Comparison of ENCODE assay signal across 9 cellular contexts in the genomic region with DNA sequence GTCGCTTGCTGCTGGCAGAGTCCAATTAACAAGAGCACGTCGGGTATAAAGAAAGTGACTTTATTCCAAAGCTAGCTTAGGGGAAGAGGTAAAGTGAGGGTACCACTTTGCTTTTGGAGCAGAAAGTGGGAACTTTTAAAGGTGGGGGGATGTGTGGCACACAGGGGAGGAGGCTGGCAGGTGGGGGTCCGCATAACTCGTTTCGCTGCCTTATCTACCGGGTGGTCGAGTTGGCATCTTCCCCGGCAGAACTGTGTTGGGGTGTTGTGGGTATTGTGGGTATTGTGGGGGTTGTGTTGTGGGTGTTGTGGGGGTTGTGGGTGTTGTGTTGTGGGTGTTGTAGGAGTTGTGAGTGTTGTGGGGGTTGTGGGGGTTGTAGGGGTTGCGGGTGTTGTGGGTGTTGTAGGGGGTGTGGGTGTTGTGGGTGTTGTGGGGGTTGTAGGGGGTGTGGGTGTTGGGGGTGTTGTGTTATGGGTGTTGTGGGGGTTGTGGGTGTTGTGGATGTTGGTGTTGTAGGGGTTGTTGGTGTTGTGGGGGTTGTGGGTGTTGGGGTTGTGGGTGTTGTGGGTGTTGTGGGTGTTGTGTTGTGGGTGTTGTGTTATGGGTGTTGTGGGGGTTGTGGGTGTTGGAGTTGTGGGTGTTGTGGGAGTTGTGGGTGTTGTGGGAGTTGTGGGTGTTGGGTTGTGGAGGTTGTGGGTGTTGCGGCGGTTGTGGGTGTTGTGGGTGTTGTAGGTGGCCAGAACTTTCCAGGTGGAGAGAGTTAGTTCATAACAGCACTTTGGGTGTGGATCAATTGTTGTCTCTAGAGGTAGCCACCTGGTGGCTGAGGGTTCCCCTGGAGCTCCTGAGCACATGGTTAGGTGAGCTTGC. TPM values are rescaled to one million over a fixed set of nuclear protein-coding genes. Genes with fewer than 3 reads are reported as not detected.
DNase-seq lines count a peak whose midpoint lies in the region; ATAC-seq and TF ChIP-seq lines count a peak whose summit lies in the region.
"Had no signal": no experiment of that assay in that cellular context is flagged by ENCODE, and none has a peak within 500 bp of the region (broad histone marks: within the 10 kb centered on the region; RNA-seq: fewer than 3 reads in every experiment).

No MANE protein-coding gene starts in this region.

- H3K27ac ChIP-seq in OCI-LY7 (ENCODE audit: low read depth, low read length, poor library complexity, severe bottlenecking) = no peak overlapping the region
- no peak overlapping the region for H3K27ac ChIP-seq in hepatocyte

- POLR2A ChIA-PET in GM10248 (lab: Yijun Ruan, JAX) = interaction anchor here (0.6 kb wide), 1 partner anchor 474 kb away, joined by 3 read pairs; no protein-coding TSS in a partner anchor
- POLR2A ChIA-PET in OCI-LY7 (lab: Charles Lee) = no interaction called here
- POLR2A ChIA-PET in activated naive CD8-positive, alpha-beta T cell treated with anti-CD3 and anti-CD28 coated beads, Interleukin-2, amount 10 ng/mL, durations not matched to agents 7 days and 5 days (lab: Charles Lee) = interaction anchor here (0.6 to 1.0 kb wide), 5 partner anchors 25 to 1121 kb away, joined by 3 to 4 read pairs (median 3); no protein-coding TSS in a partner anchor

- peaks cover 2% of the 10 kb centered on the region for H3K9me3 Mint-ChIP-seq in activated naive CD8-positive, alpha-beta T cell treated with anti-CD3 and anti-CD28 coated beads, Interleukin-2, amount 10 ng/mL, durations not matched to agents 7 days and 5 days

- H3K9me2 ChIP-seq in OCI-LY7 (ENCODE audit: insufficient read depth, low read length) = no peaks in the 10 kb centered on the region
- H3K9me2 ChIP-seq in hepatocyte (replicated peaks; ENCODE audit: insufficient read depth) = no peaks in the 10 kb centered on the region

- peak; percentile 37 for TF ChIP-seq CTCF in GM10248 (IDR thresholded peaks at IDR 0.05; ENCODE audit: control extremely low read depth, extremely low read depth, low read depth, missing control alignments)
- no peak for TF ChIP-seq CTCF in OCI-LY7 (conservative IDR thresholded peaks at IDR 0.05; ENCODE audit: low read length)
- TF ChIP-seq CTCF in hepatocyte (IDR thresholded peaks at IDR 0.05; ENCODE audit: poor library complexity) = no peak

- no TSS peak for BruUV-seq in OCI-LY7 (replicated peaks; lab: Mats Ljungman, UMichigan)

- no peaks in the 10 kb centered on the region for H3K36me3 ChIP-seq in OCI-LY7 (ENCODE audit: insufficient read depth, low read length)
- no peaks in the 10 kb centered on the region for H3K36me3 ChIP-seq in hepatocyte (replicated peaks; ENCODE audit: insufficient read depth, low read depth)

- DNase-seq in GM10248 (ENCODE audit: extremely low spot score) (peak; percentile 66), OCI-LY7 (ENCODE audit: low spot score) (no peak), posterior vena cava (ENCODE audit: low spot score) (peak; percentile 62), A172 (ENCODE audit: low spot score) (no peak), hepatocyte (ENCODE audit: low spot score) (no peak), ecto neural progenitor cell (ENCODE audit: low spot score) (no peak)
- DNase-seq in activated naive CD8-positive, alpha-beta T cell treated with anti-CD3 and anti-CD28 coated beads, Interleukin-2, amount 10 ng/mL, durations not matched to agents 7 days and 5 days = peak; percentile 51
- DNase-seq: NCI-H2029 had no signal

- no peak overlapping the region for H2AFZ ChIP-seq in OCI-LY7 (ENCODE audit: low read length)
- H2AFZ ChIP-seq in hepatocyte = no peak overlapping the region

- intact Hi-C loops in OCI-LY7 (cut with micrococcal nuclease; ENCODE audit: unreplicated experiment) (no loop called here), posterior vena cava (cut with DNase I) (loop anchor here in 1 of 2 donors (10.0 kb wide), 1 partner anchor 103 kb away; no protein-coding TSS in a partner anchor)

- H3K4me2 ChIP-seq in OCI-LY7 (ENCODE audit: low read length) (peak overlapping the region; percentile 21; the same call in 1 of the 2 replicates), hepatocyte (no peak overlapping the region)

- H3K27ac Mint-ChIP-seq in activated naive CD8-positive, alpha-beta T cell treated with anti-CD3 and anti-CD28 coated beads, Interleukin-2, amount 10 ng/mL, durations not matched to agents 7 days and 5 days = peak overlapping the region; percentile 94

- H3K4me1 ChIP-seq in OCI-LY7 (ENCODE audit: insufficient read depth, low read length, poor library complexity, severe bottlenecking) = no peaks in the 10 kb centered on the region
- H3K4me1 ChIP-seq in hepatocyte (ENCODE audit: insufficient read depth) = peaks cover 21% of the 10 kb centered on the region

- CTCF ChIA-PET in GM10248 (lab: Yijun Ruan, JAX) = interaction anchor here (0.8 to 1.6 kb wide), 8 partner anchors 11 to 111 kb away, joined by 3 to 8 read pairs (median 4); no protein-coding TSS in a partner anchor
- CTCF ChIA-PET in OCI-LY7 (lab: Charles Lee; ENCODE audit: unreplicated experiment) = no interaction called here

- H3K27me3 ChIP-seq in hepatocyte = no peaks in the 10 kb centered on the region

- H3K4me1 Mint-ChIP-seq in activated naive CD8-positive, alpha-beta T cell treated with anti-CD3 and anti-CD28 coated beads, Interleukin-2, amount 10 ng/mL, durations not matched to agents 7 days and 5 days = peaks cover 56% of the 10 kb centered on the region

- H4K20me1 ChIP-seq in OCI-LY7 (ENCODE audit: insufficient read depth, low read length) (no peaks in the 10 kb centered on the region), hepatocyte (ENCODE audit: insufficient read depth, poor library complexity, severe bottlenecking) (peaks cover 19% of the 10 kb centered on the region)

- H3K4me3 ChIP-seq in OCI-LY7 (ENCODE audit: low read depth, low read length, poor library complexity, severe bottlenecking) (no peak overlapping the region), hepatocyte (no peak overlapping the region)

- WGBS in hepatocyte (ENCODE audit: low lambda C conversion rate, missing lambda C conversion rate) = 93% methylated on average over 11 of the region's 12 CpGs

- no peak for ATAC-seq in activated naive CD8-positive, alpha-beta T cell treated with anti-CD3 and anti-CD28 coated beads, Interleukin-2, amount 10 ng/mL, durations not matched to agents 7 days and 5 days (ENCODE audit: low read depth)
- ATAC-seq in GM19351 (IDR thresholded peaks at IDR 0.05; ENCODE audit: unreplicated experiment) = no peak

- H3K36me3 Mint-ChIP-seq in activated naive CD8-positive, alpha-beta T cell treated with anti-CD3 and anti-CD28 coated beads, Interleukin-2, amount 10 ng/mL, durations not matched to agents 7 days and 5 days = peaks cover 26% of the 10 kb centered on the region

- no peaks in the 10 kb centered on the region for H3K79me2 ChIP-seq in OCI-LY7 (ENCODE audit: insufficient read depth, low read depth, low read length)
- peaks cover 92% of the 10 kb centered on the region for H3K79me2 ChIP-seq in hepatocyte

- no peaks in the 10 kb centered on the region for H3K27me3 Mint-ChIP-seq in activated naive CD8-positive, alpha-beta T cell treated with anti-CD3 and anti-CD28 coated beads, Interleukin-2, amount 10 ng/mL, durations not matched to agents 7 days and 5 days

- H3K9me3 ChIP-seq in OCI-LY7 (ENCODE audit: low read length) = peaks cover 6% of the 10 kb centered on the region; the same call in 1 of the 2 replicates
- H3K9me3 ChIP-seq in hepatocyte (ENCODE audit: low read depth) = no peaks in the 10 kb centered on the region

- H3K4me3 Mint-ChIP-seq in activated naive CD8-positive, alpha-beta T cell treated with anti-CD3 and anti-CD28 coated beads, Interleukin-2, amount 10 ng/mL, durations not matched to agents 7 days and 5 days = peak overlapping the region; percentile 84

RNA-seq across cellular contexts. Expression of gene AGPAT3, which starts 52.7 kb away (rescaled TPM):
- 9.2 and 10.3 TPM in 2 replicates for total RNA-seq in OCI-LY7 (2014; rRNA removed; shearing (Covaris generic))
- total RNA-seq in OCI-LY7 (2022) (27.0 and 33.4 TPM in 2 replicates), posterior vena cava (10 to 100 TPM; 35.3 to 43.2 TPM), hepatocyte (51.2 and 63.9 TPM in 2 replicates)
- 10 to 100 TPM; 75.4 to 76.3 TPM for total RNA-seq in activated naive CD8-positive, alpha-beta T cell treated with anti-CD3 and anti-CD28 coated beads, Interleukin-2, amount 10 ng/mL, durations not matched to agents 7 days and 5 days
- 73.4 and 73.5 TPM in 2 replicates for total RNA-seq in A172 (2014; rRNA removed; shearing (Covaris generic))
- 31.7 and 41.0 TPM in 2 replicates for polyA plus RNA-seq in hepatocyte

Comparison
In these comparisons a context has a peak if more than half of its experiments do, and no peak if none do; other contexts are left out.
1. DNase-seq: peak in GM10248 (single experiment), activated naive CD8-positive, alpha-beta T cell treated with anti-CD3 and anti-CD28 coated beads, Interleukin-2, amount 10 ng/mL, durations not matched to agents 7 days and 5 days (single experiment) and posterior vena cava (single experiment); none in OCI-LY7 (single experiment), A172 (single experiment), hepatocyte (single experiment) and ecto neural progenitor cell (single experiment).